Comparison of ENCODE assay signal across 14 cellular contexts in genomic region chr3:169044341-169045113, GRCh38.
DNase-seq lines count a peak whose midpoint lies in the region; ATAC-seq and TF ChIP-seq lines count a peak whose summit lies in the region.
"Had no signal": no experiment of that assay in that cellular context is flagged by ENCODE, and none has a peak within 500 bp of the region (broad histone marks: within the 10 kb centered on the region; RNA-seq: fewer than 3 reads in every experiment).

No MANE protein-coding gene starts in this region.

- in situ Hi-C loops in astrocyte of the cerebellum (cut with HindIII; ENCODE audit: low sequenced_read_pairs), result no loop called here

- no peaks in the 10 kb centered on the region for H3K9me3 ChIP-seq in AG04450 (ENCODE audit: control insufficient read depth, insufficient read depth, low read length)
- H3K9me3 ChIP-seq: transverse colon had no signal

- H3K27me3 ChIP-seq in AG04450 (ENCODE audit: control insufficient read depth, insufficient read depth, low read length), result no peaks in the 10 kb centered on the region
- H3K27me3 ChIP-seq: transverse colon had no signal

- CTCF ChIA-PET in AG04450 (lab: Charles Lee), result interaction anchor here (0.9 to 6.2 kb wide), 3 partner anchors 17 to 103 kb away, joined by 3 to 54 read pairs (median 3); no protein-coding TSS in a partner anchor

- H3K4me3 ChIP-seq in AG04450 (ENCODE audit: low read depth, low read length) (no peak overlapping the region), astrocyte of the cerebellum (ENCODE audit: low read depth, low read length) (no peak overlapping the region)
- H3K4me3 ChIP-seq: transverse colon had no signal

- DNase-seq in AG04450 (ENCODE audit: low read depth, low spot score) (peak; percentile 15), HS-27A (ENCODE audit: low read depth) (peak; percentile 30), astrocyte of the cerebellum (ENCODE audit: low read depth) (peak; percentile 5), glomerular visceral epithelial cell (ENCODE audit: extremely low spot score) (peak; percentile 25), amygdala (lab: John Stamatoyannopoulos, UW) (no peak), T-helper 9 cell (no peak), NCI-H1092 (lab: John Stamatoyannopoulos, UW) (no peak)
- DNase-seq: activated CD4-positive, CD25-positive, alpha-beta regulatory T cell; activated naive CD8-positive, alpha-beta T cell treated with anti-CD3 and anti-CD28 coated beads, Interleukin-2, amount 50 U/mL, for 24 hours; GOT3; stimulated activated CD4-positive, alpha-beta T cell treated with anti-CD3 and anti-CD28 coated beads, Interleukin-15, amount 100 ng/mL, for 24 hours; transverse colon had no signal

- H3K27ac ChIP-seq in AG04450 (ENCODE audit: low read depth, low read length), result peak overlapping the region; percentile 42
- H3K27ac ChIP-seq: parathyroid adenoma, transverse colon had no signal

- ATAC-seq in HG03378 (IDR thresholded peaks at IDR 0.05; ENCODE audit: unreplicated experiment), result no peak
- ATAC-seq: activated naive CD8-positive, alpha-beta T cell treated with anti-CD3 and anti-CD28 coated beads, Interleukin-2, amount 50 U/mL, for 24 hours had no signal

- TF ChIP-seq CTCF in AG04450 (IDR thresholded peaks at IDR 0.05; ENCODE audit: low read depth, low read length) (no peak), astrocyte of the cerebellum (IDR thresholded peaks at IDR 0.05; ENCODE audit: low read depth, low read length, missing control alignments) (no peak)

- POLR2A ChIA-PET in AG04450 (lab: Yijun Ruan, JAX), result no interaction called here

Comparison
In these comparisons a context has a peak if more than half of its experiments do, and no peak if none do; other contexts are left out.
1. DNase-seq: peak in AG04450 (single experiment), HS-27A (single experiment), astrocyte of the cerebellum (single experiment) and glomerular visceral epithelial cell (single experiment); none in amygdala (0 of 56), T-helper 9 cell (single experiment) and NCI-H1092 (single experiment).